In the genomic region with DNA sequence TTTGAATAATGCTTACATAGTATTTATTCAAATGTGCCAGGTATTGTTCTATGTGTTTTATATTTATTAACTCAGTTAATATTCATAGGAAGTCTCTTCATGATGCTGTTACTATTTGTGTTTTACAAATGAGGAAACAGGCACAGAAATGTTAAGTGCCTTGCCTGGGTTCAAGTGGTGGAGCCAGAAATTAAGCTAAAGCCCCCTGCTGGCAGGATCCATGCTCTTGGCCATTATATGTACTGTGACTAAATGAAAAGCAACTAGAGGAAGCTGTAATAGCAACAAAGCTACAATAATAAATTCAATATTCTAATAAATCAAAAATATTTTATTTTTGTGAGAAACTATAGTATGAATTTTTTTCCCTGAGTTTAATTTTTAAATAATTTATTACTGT, we compare ENCODE assay signal across 8 cellular contexts. TPM values are rescaled to one million over a fixed set of nuclear protein-coding genes. Genes with fewer than 3 reads are reported as not detected.
A peak's percentile ranks its signal among the peaks of the same experiment; 100 is the strongest.
DNase-seq lines count a peak whose midpoint lies in the region; TF ChIP-seq lines count a peak whose summit lies in the region.

No MANE protein-coding gene starts in this region.

- H3K79me2 ChIP-seq in OCI-LY1 (ENCODE audit: insufficient read depth, low read length) = no peaks in the 10 kb centered on the region

- H3K4me2 ChIP-seq in OCI-LY1 (ENCODE audit: low read length) = no peak overlapping the region

- H3K9me2 ChIP-seq in OCI-LY1 (ENCODE audit: low read depth, low read length) = no peaks in the 10 kb centered on the region

- TF ChIP-seq CTCF in A673 (conservative IDR thresholded peaks at IDR 0.05; ENCODE audit: low read depth, low read length) (peak; percentile 50), GM10248 (IDR thresholded peaks at IDR 0.05; ENCODE audit: control extremely low read depth, extremely low read depth, low read depth, missing control alignments) (peak; percentile 20), OCI-LY1 (IDR thresholded peaks at IDR 0.05; ENCODE audit: low read length) (peak; percentile 47)

- POLR2A ChIA-PET in A673 (lab: Charles Lee; ENCODE audit: low non-redundant PET) (no interaction called here), GM10248 (lab: Yijun Ruan, JAX) (no interaction called here)

- no peak overlapping the region for H3K9ac ChIP-seq in OCI-LY1 (ENCODE audit: low read length)

- no peak for TF ChIP-seq POLR2A in erythroblast (IDR thresholded peaks at IDR 0.05; ENCODE audit: low read length)

- BruUV-seq in A673 (replicated peaks; lab: Mats Ljungman, UMichigan) = no TSS peak

- H3F3A ChIP-seq in OCI-LY1 (ENCODE audit: insufficient read depth, low read length) = no peaks in the 10 kb centered on the region

- no peaks in the 10 kb centered on the region for H3K27me3 ChIP-seq in A673 (replicated peaks; ENCODE audit: insufficient read depth, low read depth, low read length, poor library complexity)
- H3K27me3 ChIP-seq in OCI-LY1 (ENCODE audit: insufficient read depth, low read length) = no peaks in the 10 kb centered on the region

- H4K20me1 ChIP-seq in OCI-LY1 (ENCODE audit: insufficient read depth, low read length) = no peaks in the 10 kb centered on the region

- intact Hi-C loops in A673 (cut with micrococcal nuclease; ENCODE audit: unreplicated experiment) = no loop called here

- H3K27ac ChIP-seq in A673 (ENCODE audit: low read depth, low read length, poor library complexity, severe bottlenecking) (no peak overlapping the region), OCI-LY1 (ENCODE audit: low read depth, low read length, poor library complexity, severe bottlenecking) (no peak overlapping the region)

- DNase-seq in A673 (ENCODE audit: low spot score) (peak; percentile 46), GM10248 (ENCODE audit: extremely low spot score) (no peak), erythroblast (lab: John Stamatoyannopoulos, UW) (peak; percentile 41 to 54), NOMO-1 treated with dmso at 0.1 percent for 144 hours (lab: John Stamatoyannopoulos, UW; ENCODE audit: unreplicated experiment) (no peak), NCI-H128 (lab: John Stamatoyannopoulos, UW; ENCODE audit: unreplicated experiment) (no peak), NCI-H526 treated with DMSO at 0.1 percent for 48 hours (lab: John Stamatoyannopoulos, UW) (no peak)
- no peak for DNase-seq in activated CD8-positive, alpha-beta memory T cell treated with anti-CD3 and anti-CD28 coated beads for 24 hours

- peaks cover 9% of the 10 kb centered on the region for H3K4me1 ChIP-seq in A673 (ENCODE audit: insufficient read depth, low read length, poor library complexity, severe bottlenecking)
- H3K4me1 ChIP-seq in OCI-LY1 (ENCODE audit: insufficient read depth, low read length, severe bottlenecking) = no peaks in the 10 kb centered on the region

- H3K9me3 ChIP-seq in A673 (ENCODE audit: low read depth, low read length, poor library complexity, severe bottlenecking) (no peaks in the 10 kb centered on the region), OCI-LY1 (ENCODE audit: low read length) (no peaks in the 10 kb centered on the region)

- H2AFZ ChIP-seq in OCI-LY1 (ENCODE audit: low read length) = no peak overlapping the region

- H3K36me3 ChIP-seq in A673 (ENCODE audit: insufficient read depth, low read length, poor library complexity, severe bottlenecking) (peaks cover 10% of the 10 kb centered on the region), OCI-LY1 (ENCODE audit: insufficient read depth, low read length) (peaks cover 25% of the 10 kb centered on the region)

- H3K4me3 ChIP-seq in A673 (ENCODE audit: low read depth, low read length, poor library complexity, severe bottlenecking) = no peak overlapping the region
- no peak overlapping the region for H3K4me3 ChIP-seq in OCI-LY1 (ENCODE audit: low read depth, low read length, poor library complexity, severe bottlenecking)

- CTCF ChIA-PET in A673 (lab: Charles Lee) (interaction anchor here (0.6 kb wide), 1 partner anchor 55 kb away, joined by 3 read pairs; no protein-coding TSS in a partner anchor), GM10248 (lab: Yijun Ruan, JAX) (interaction anchor here (0.7 to 2.5 kb wide), 8 partner anchors 11 to 126 kb away, joined by 3 to 15 read pairs (median 4); no protein-coding TSS in a partner anchor)

RNA-seq across cellular contexts. Expression of a gene that starts 30.0 kb away (rescaled TPM):
- total RNA-seq in A673 (2021) = 79.7 and 80.5 TPM in 2 replicates

RNA-seq across cellular contexts. Expression of a gene that starts 34.3 kb away (rescaled TPM):
- total RNA-seq in A673 (2021) = 23.5 and 25.5 TPM in 2 replicates

Comparison
In these comparisons a context has a peak if more than half of its experiments do, and no peak if none do; other contexts are left out.
1. DNase-seq: peak in A673 (single experiment) and erythroblast (2 of 2); none in GM10248 (single experiment), NOMO-1 treated with dmso at 0.1 percent for 144 hours (single experiment), activated CD8-positive, alpha-beta memory T cell treated with anti-CD3 and anti-CD28 coated beads for 24 hours (single experiment), NCI-H128 (single experiment) and NCI-H526 treated with DMSO at 0.1 percent for 48 hours (single experiment).
2. Peak in every context shown above with its lines, with median percentiles within 50 percentile points of each other: CTCF ChIP-seq.